8 cellular contexts compared by ENCODE assay signal in genomic region chr7:73668103-73668937, GRCh38. TPM values are rescaled to one million over a fixed set of nuclear protein-coding genes. Genes with fewer than 3 reads are reported as not detected.
DNase-seq lines count a peak whose midpoint lies in the region; ATAC-seq and TF ChIP-seq lines count a peak whose summit lies in the region.

No MANE protein-coding gene starts in this region.

- peak overlapping the region; percentile 53 to 54 for H3K4me3 ChIP-seq in tibial artery

- ATAC-seq in HG03354 (IDR thresholded peaks at IDR 0.05; ENCODE audit: poor library complexity, severe bottlenecking, unreplicated experiment) (peak; percentile 8), GM21576 (IDR thresholded peaks at IDR 0.05; ENCODE audit: unreplicated experiment) (no peak)

- no peak for TF ChIP-seq CTCF in tibial artery (IDR thresholded peaks at IDR 0.05)

- peaks cover 48% of the 10 kb centered on the region for H3K27me3 Mint-ChIP-seq in activated naive CD8-positive, alpha-beta T cell treated with anti-CD3 and anti-CD28 coated beads for 36 hours

- intact Hi-C loops in tibial artery (cut with DNase I; ENCODE audit: low total_unique reads), result loop anchor here (5.0 kb wide), 2 partner anchors 56 to 69 kb away; partner anchors contain the start of gene ABHD11

- H3K4me3 Mint-ChIP-seq in activated naive CD8-positive, alpha-beta T cell treated with anti-CD3 and anti-CD28 coated beads for 36 hours, result peak overlapping the region; percentile 65

- peaks cover 0 to 16% of the 10 kb centered on the region in 2 donors for H3K27me3 ChIP-seq in tibial artery

- peaks cover 0 to 19% (median 13%) of the 10 kb centered on the region in 4 donors for H3K4me1 ChIP-seq in tibial artery

- peaks cover 6% of the 10 kb centered on the region for H3K4me1 Mint-ChIP-seq in activated naive CD8-positive, alpha-beta T cell treated with anti-CD3 and anti-CD28 coated beads for 36 hours

- H3K27ac Mint-ChIP-seq in activated naive CD8-positive, alpha-beta T cell treated with anti-CD3 and anti-CD28 coated beads for 36 hours, result no peak overlapping the region

- DNase-seq in NCI-H748 (lab: John Stamatoyannopoulos, UW; ENCODE audit: unreplicated experiment), result peak; percentile 48
- no peak for DNase-seq in NCI-H748 treated with DMSO at 0.1 percent for 48 hours (lab: John Stamatoyannopoulos, UW)
- DNase-seq in activated naive CD8-positive, alpha-beta T cell treated with anti-CD3 and anti-CD28 coated beads for 36 hours, result no peak
- peak; percentile 43 for DNase-seq in kidney tubule cell (ENCODE audit: low spot score)
- no peak for DNase-seq in tibial artery
- DNase-seq in NCI-H510A treated with DMSO at 0.1 percent for 48 hours (lab: John Stamatoyannopoulos, UW), result no peak

- H3K36me3 ChIP-seq in tibial artery, result no peaks in the 10 kb centered on the region

- no peak overlapping the region for H3K27ac ChIP-seq in tibial artery

- peaks cover under 1% of the 10 kb centered on the region for H3K9me3 Mint-ChIP-seq in activated naive CD8-positive, alpha-beta T cell treated with anti-CD3 and anti-CD28 coated beads for 36 hours

- peaks cover under 1% of the 10 kb centered on the region for H3K36me3 Mint-ChIP-seq in activated naive CD8-positive, alpha-beta T cell treated with anti-CD3 and anti-CD28 coated beads for 36 hours

- no peaks in the 10 kb centered on the region for H3K9me3 ChIP-seq in tibial artery

RNA-seq across cellular contexts. Expression of gene VPS37D, which starts 0.7 kb away (rescaled TPM):
- total RNA-seq in activated naive CD8-positive, alpha-beta T cell treated with anti-CD3 and anti-CD28 coated beads for 36 hours, result under 1 TPM; 0.44 to 0.45 TPM

RNA-seq across cellular contexts. Expression of gene DNAJC30, which starts 14.9 kb away (rescaled TPM):
- total RNA-seq in activated naive CD8-positive, alpha-beta T cell treated with anti-CD3 and anti-CD28 coated beads for 36 hours, result 10 to 100 TPM in 1 of 2 experiments, 1 to 10 TPM in 1; 9.5 to 10.7 TPM

RNA-seq across cellular contexts. Expression of gene BUD23, which starts 15.1 kb away (rescaled TPM):
- total RNA-seq in activated naive CD8-positive, alpha-beta T cell treated with anti-CD3 and anti-CD28 coated beads for 36 hours, result 100 to 1,000 TPM; 117 to 124 TPM

RNA-seq across cellular contexts. Expression of gene MLXIPL, which starts 44.0 kb away (rescaled TPM):
- not detected for total RNA-seq in activated naive CD8-positive, alpha-beta T cell treated with anti-CD3 and anti-CD28 coated beads for 36 hours

RNA-seq across cellular contexts. Expression of gene STX1A, which starts 51.1 kb away (rescaled TPM):
- 1 to 10 TPM; 4.9 TPM for total RNA-seq in activated naive CD8-positive, alpha-beta T cell treated with anti-CD3 and anti-CD28 coated beads for 36 hours

Comparison
In these comparisons a context has a peak if more than half of its experiments do, and no peak if none do; other contexts are left out.
1. DNase-seq: peak in NCI-H748 (single experiment) and kidney tubule cell (single experiment); none in NCI-H748 treated with DMSO at 0.1 percent for 48 hours (single experiment), activated naive CD8-positive, alpha-beta T cell treated with anti-CD3 and anti-CD28 coated beads for 36 hours (single experiment), tibial artery (0 of 2) and NCI-H510A treated with DMSO at 0.1 percent for 48 hours (single experiment).